Comparison of ENCODE assay signal across 8 cellular contexts in the genomic region with DNA sequence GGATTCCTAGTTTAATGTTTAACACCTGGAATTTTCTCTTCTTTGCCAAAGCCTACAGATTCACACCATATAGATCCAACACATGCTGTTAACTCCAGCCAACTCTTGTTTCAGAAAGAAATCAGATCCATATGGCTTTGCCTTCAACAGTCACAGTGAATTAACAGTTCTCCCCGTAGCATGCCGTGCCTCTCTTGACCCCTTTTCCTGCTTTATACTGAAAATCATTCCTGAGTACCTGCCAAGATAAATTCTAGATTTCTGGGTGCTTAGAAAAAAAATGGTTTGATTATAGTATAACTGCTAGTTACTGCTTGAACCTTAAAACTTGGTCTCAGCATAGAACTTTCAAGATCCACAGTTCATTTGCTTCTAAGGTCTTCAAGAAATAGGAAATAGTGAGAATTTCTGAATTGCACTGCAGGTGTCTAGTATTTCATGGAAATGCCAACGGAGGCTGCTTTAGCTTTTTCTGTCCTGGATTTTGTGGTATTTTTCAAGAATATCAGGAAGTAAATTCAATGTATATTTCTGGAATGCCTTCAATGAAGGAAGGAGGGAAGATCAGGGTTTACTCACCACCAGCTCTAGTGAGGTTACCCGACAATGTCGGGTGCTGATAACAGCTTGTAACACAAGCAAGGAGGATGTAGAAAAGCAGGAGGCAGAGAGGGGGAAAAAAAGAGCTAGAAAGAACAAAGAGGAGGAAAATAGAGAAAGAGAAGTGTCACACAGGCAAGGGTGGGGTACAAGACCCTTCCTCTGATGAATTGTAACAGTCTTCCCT. TPM values are rescaled to one million over a fixed set of nuclear protein-coding genes. Genes with fewer than 3 reads are reported as not detected.
DNase-seq lines count a peak whose midpoint lies in the region; ATAC-seq and TF ChIP-seq lines count a peak whose summit lies in the region.

No MANE protein-coding gene starts in this region.

- H3K4me1 ChIP-seq in left lung (peaks cover 0 to 29% of the 10 kb centered on the region in 2 donors), urinary bladder (ENCODE audit: insufficient read depth) (no peaks in the 10 kb centered on the region)

- 42% methylated on average over 5 of the region's 5 CpGs for WGBS in urinary bladder

- H3K27ac Mint-ChIP-seq in activated naive CD4-positive, alpha-beta T cell treated with anti-CD3 and anti-CD28 coated beads, Interleukin-2, amount 50 U/mL, for 24 hours = no peak overlapping the region

- H3K36me3 ChIP-seq in brain microvascular endothelial cell (replicated peaks) = no peaks in the 10 kb centered on the region
- no peaks in the 10 kb centered on the region for H3K36me3 ChIP-seq in left lung
- H3K36me3 ChIP-seq in urinary bladder (ENCODE audit: insufficient read depth) = no peaks in the 10 kb centered on the region

- H3K9me3 ChIP-seq in left lung = no peaks in the 10 kb centered on the region

- H3K27me3 ChIP-seq in brain microvascular endothelial cell (replicated peaks) (no peaks in the 10 kb centered on the region), left lung (no peaks in the 10 kb centered on the region)

- H3K27ac ChIP-seq in brain microvascular endothelial cell = peak overlapping the region; percentile 49
- peak overlapping the region; percentile 46 to 51 for H3K27ac ChIP-seq in left lung
- no peak overlapping the region for H3K27ac ChIP-seq in urinary bladder (ENCODE audit: low read depth)

- peaks cover 13% of the 10 kb centered on the region for H3K4me1 Mint-ChIP-seq in activated naive CD4-positive, alpha-beta T cell treated with anti-CD3 and anti-CD28 coated beads, Interleukin-2, amount 50 U/mL, for 24 hours

- no peaks in the 10 kb centered on the region for H3K36me3 Mint-ChIP-seq in activated naive CD4-positive, alpha-beta T cell treated with anti-CD3 and anti-CD28 coated beads, Interleukin-2, amount 50 U/mL, for 24 hours

- ATAC-seq in left lung = peak; percentile 63
- no peak for ATAC-seq in GM18907 (IDR thresholded peaks at IDR 0.05; ENCODE audit: unreplicated experiment)
- no peak for ATAC-seq in GM21360 (IDR thresholded peaks at IDR 0.05; ENCODE audit: unreplicated experiment)

- in situ Hi-C loops in brain microvascular endothelial cell (cut with HindIII; ENCODE audit: low pct_ligation_motif_present, low sequenced_read_pairs) = no loop called here

- no peak for DNase-seq in activated naive CD4-positive, alpha-beta T cell (lab: John Stamatoyannopoulos, UW)
- peak; percentile 27 for DNase-seq in brain microvascular endothelial cell
- DNase-seq in left lung = no peak
- DNase-seq in COLO668 (lab: John Stamatoyannopoulos, UW; ENCODE audit: unreplicated experiment) = no peak

- H3K27me3 Mint-ChIP-seq in activated naive CD4-positive, alpha-beta T cell treated with anti-CD3 and anti-CD28 coated beads, Interleukin-2, amount 50 U/mL, for 24 hours = peaks cover 13% of the 10 kb centered on the region

- H3K4me3 ChIP-seq in brain microvascular endothelial cell (ENCODE audit: low read depth, low read length) (peak overlapping the region; percentile 43), left lung (peak overlapping the region; percentile 9 to 39), urinary bladder (ENCODE audit: low read depth, low read length) (peak overlapping the region; percentile 8)

- H3K9me3 Mint-ChIP-seq in activated naive CD4-positive, alpha-beta T cell treated with anti-CD3 and anti-CD28 coated beads, Interleukin-2, amount 50 U/mL, for 24 hours = no peaks in the 10 kb centered on the region

- TF ChIP-seq CTCF in brain microvascular endothelial cell (IDR thresholded peaks at IDR 0.05; ENCODE audit: low read depth, low read length, missing control alignments) (no peak), left lung (IDR thresholded peaks at IDR 0.05) (no peak)

- intact Hi-C loops in left lung (cut with DNase I) = no loop called here

- H3K4me3 Mint-ChIP-seq in activated naive CD4-positive, alpha-beta T cell treated with anti-CD3 and anti-CD28 coated beads, Interleukin-2, amount 50 U/mL, for 24 hours = peak overlapping the region; percentile 74

RNA-seq across cellular contexts. Expression of a gene that starts 6.6 kb away (rescaled TPM):
- 10 to 100 TPM; 27.4 to 33.1 TPM for total RNA-seq in left lung
- total RNA-seq in urinary bladder = 60.7 TPM
- polyA plus RNA-seq in urinary bladder = 24.5 TPM
